ENCODE assay signal across 10 cellular contexts in genomic region chr2:238231809-238232208, GRCh38. TPM values are rescaled to one million over a fixed set of nuclear protein-coding genes. Genes with fewer than 3 reads are reported as not detected.
DNase-seq lines count a peak whose midpoint lies in the region; ATAC-seq and TF ChIP-seq lines count a peak whose summit lies in the region.
"Had no signal": no experiment of that assay in that cellular context is flagged by ENCODE, and none has a peak within 500 bp of the region (broad histone marks: within the 10 kb centered on the region; RNA-seq: fewer than 3 reads in every experiment).

No MANE protein-coding gene starts in this region.

- no peak for DNase-seq in GM23338 (ENCODE audit: low spot score)
- no peak for DNase-seq in coronary artery (ENCODE audit: low spot score)
- no peak for DNase-seq in stimulated activated naive CD4-positive, alpha-beta T cell (lab: John Stamatoyannopoulos, UW)
- no peak for DNase-seq in central memory CD4-positive, alpha-beta T cell

- H3K79me2 ChIP-seq in ACC112 (ENCODE audit: control insufficient read depth, insufficient read depth, low read length, unreplicated experiment), result no peaks in the 10 kb centered on the region
- H3K79me2 ChIP-seq in GM23338 (replicated peaks; ENCODE audit: insufficient read depth), result no peaks in the 10 kb centered on the region
- H3K79me2 ChIP-seq in neural cell (replicated peaks; ENCODE audit: insufficient read depth, low read length), result no peaks in the 10 kb centered on the region

- H3K27ac ChIP-seq in ACC112 (ENCODE audit: low read depth, low read length) (no peak overlapping the region), GM23338 (ENCODE audit: low read depth) (no peak overlapping the region), coronary artery (no peak overlapping the region), neural cell (ENCODE audit: low read length) (no peak overlapping the region)
- H3K27ac ChIP-seq: prostate gland had no signal

- no peaks in the 10 kb centered on the region; the same call in 2 of the 3 replicates for H3K36me3 Mint-ChIP-seq in GM23338 (ENCODE audit: low read depth)

- H3F3A ChIP-seq in GM23338 (replicated peaks; ENCODE audit: low read depth) (no peaks in the 10 kb centered on the region), neural cell (ENCODE audit: insufficient read depth, low read length, poor library complexity, severe bottlenecking) (no peaks in the 10 kb centered on the region)

- no peaks in the 10 kb centered on the region for H4K20me1 ChIP-seq in GM23338 (replicated peaks; ENCODE audit: insufficient read depth)
- no peaks in the 10 kb centered on the region for H4K20me1 ChIP-seq in neural cell (ENCODE audit: insufficient read depth)

- H3K27ac Mint-ChIP-seq in GM23338, result no peak overlapping the region

- peak overlapping the region; percentile 80 for H3K4me3 Mint-ChIP-seq in GM23338

- H3K4me1 ChIP-seq in ACC112 (ENCODE audit: control insufficient read depth, insufficient read depth, low read length, unreplicated experiment) (no peaks in the 10 kb centered on the region), GM23338 (ENCODE audit: insufficient read depth) (peaks cover 4% of the 10 kb centered on the region; the same call in 1 of the 2 replicates)
- H3K4me1 ChIP-seq: prostate gland had no signal

- TF ChIP-seq CTCF in GM23338 (conservative IDR thresholded peaks at IDR 0.05; ENCODE audit: low read depth in 2 of 2), result no peak
- no peak for TF ChIP-seq CTCF in coronary artery (IDR thresholded peaks at IDR 0.05)
- no peak for TF ChIP-seq CTCF in neural cell (IDR thresholded peaks at IDR 0.05; ENCODE audit: poor library complexity, severe bottlenecking)

- peaks cover 48% of the 10 kb centered on the region for H3K27me3 Mint-ChIP-seq in GM23338 (ENCODE audit: insufficient read depth, low read depth, poor library complexity)

- H3K36me3 ChIP-seq in ACC112 (ENCODE audit: insufficient read depth, low read length), result no peaks in the 10 kb centered on the region
- no peaks in the 10 kb centered on the region for H3K36me3 ChIP-seq in GM23338 (ENCODE audit: insufficient read depth)
- no peaks in the 10 kb centered on the region for H3K36me3 ChIP-seq in neural cell (ENCODE audit: insufficient read depth, low read length)
- H3K36me3 ChIP-seq: prostate gland had no signal

- H3K4me1 Mint-ChIP-seq in GM23338, result peaks cover 13% of the 10 kb centered on the region

- H3K9ac ChIP-seq in neural cell (ENCODE audit: low read length), result no peak overlapping the region

- H3K9me2 ChIP-seq in GM23338 (ENCODE audit: insufficient read depth) (peaks cover 3% of the 10 kb centered on the region; the same call in 1 of the 2 replicates), neural cell (ENCODE audit: insufficient read depth, low read length) (no peaks in the 10 kb centered on the region)

- H2AFZ ChIP-seq in ACC112 (ENCODE audit: low read length, unreplicated experiment) (no peak overlapping the region), GM23338 (peak overlapping the region; percentile 99), neural cell (ENCODE audit: low read depth, low read length) (no peak overlapping the region)

- H3K27me3 ChIP-seq in ACC112 (ENCODE audit: insufficient read depth, low read length) (peaks cover 60% of the 10 kb centered on the region), GM23338 (ENCODE audit: insufficient read depth) (peaks cover 50% of the 10 kb centered on the region), neural cell (ENCODE audit: insufficient read depth, low read depth, low read length) (peaks cover 6% of the 10 kb centered on the region)

- no peak for TF ChIP-seq EP300 in neural cell (conservative IDR thresholded peaks at IDR 0.05; ENCODE audit: poor library complexity, severe bottlenecking)

- H3K9me3 ChIP-seq in neural cell (ENCODE audit: low read length), result no peaks in the 10 kb centered on the region
- H3K9me3 ChIP-seq: prostate gland had no signal

- H3K4me3 ChIP-seq in ACC112 (ENCODE audit: low read depth, low read length) (peak overlapping the region; percentile 64; the same call in 1 of the 2 replicates), GM23338 (peak overlapping the region; percentile 84; the same call in 1 of the 2 replicates), coronary artery (peak overlapping the region; percentile 72), neural cell (ENCODE audit: low read length) (peak overlapping the region; percentile 68)

- peaks cover 3% of the 10 kb centered on the region; the same call in 2 of the 3 replicates for H3K9me3 Mint-ChIP-seq in GM23338

- ATAC-seq in GM23338, result no peak
- no peak for ATAC-seq in GM18868 (IDR thresholded peaks at IDR 0.05; ENCODE audit: unreplicated experiment)
- ATAC-seq in GM21576 (IDR thresholded peaks at IDR 0.05; ENCODE audit: unreplicated experiment), result no peak
- ATAC-seq: SK-N-SH treated with all-trans-retinoic acid at 6 μM for 48 hours had no signal

- no peak for TF ChIP-seq RAD21 in neural cell (conservative IDR thresholded peaks at IDR 0.05)

- H3K4me2 ChIP-seq in GM23338 (peak overlapping the region; percentile 100; the same call in 1 of the 2 replicates), neural cell (ENCODE audit: low read length) (no peak overlapping the region)

TF ChIP-seq in GM23338, 12 proteins besides CTCF, POLR2A, EP300 and RAD21 (continues in another document):
- TF ChIP-seq STAT1 (IDR thresholded peaks at IDR 0.05; ENCODE audit: unreplicated experiment) (no peak), CREB1 (CRISPR knock-in tag; IDR thresholded peaks at IDR 0.05; ENCODE audit: low read depth) (no peak), NANOG (IDR thresholded peaks at IDR 0.05; ENCODE audit: borderline replicate concordance) (no peak), JUNB (IDR thresholded peaks at IDR 0.05; ENCODE audit: unreplicated experiment) (no peak)

TF ChIP-seq in neural cell, 6 proteins besides CTCF, POLR2A, EP300 and RAD21:
- TF ChIP-seq EZH2 (IDR thresholded peaks at IDR 0.05; ENCODE audit: borderline replicate concordance, insufficient read depth, low read length, poor library complexity, severe bottlenecking), result no peak
- no peak for TF ChIP-seq TAF1 (IDR thresholded peaks at IDR 0.05; ENCODE audit: low read depth)
- no peak for TF ChIP-seq REST (IDR thresholded peaks at IDR 0.05; ENCODE audit: borderline replicate concordance)
- no peak for TF ChIP-seq POLR2AphosphoS5 (IDR thresholded peaks at IDR 0.05)
- TF ChIP-seq SMC3 (conservative IDR thresholded peaks at IDR 0.05; ENCODE audit: poor library complexity), result no peak
- no peak for TF ChIP-seq MXI1 (conservative IDR thresholded peaks at IDR 0.05; ENCODE audit: poor library complexity, severe bottlenecking)

RNA-seq across cellular contexts. Expression of gene HES6, which starts 8.0 kb away (rescaled TPM):
- total RNA-seq in GM23338 (2014; rRNA removed; shearing (Covaris generic)), result 76.3 and 85.5 TPM in 2 replicates
- polyA plus RNA-seq in GM23338 (2016; fragmentation: Nextera tagmentation; extraction: Ambion mirVana) (38.8 and 42.7 TPM in 2 replicates), neural cell (236 and 237 TPM in 2 replicates)
- polyA minus RNA-seq in neural cell, result 38.5 and 55.3 TPM in 2 replicates

RNA-seq across cellular contexts. Expression of gene ILKAP, which starts 28.3 kb away (rescaled TPM):
- total RNA-seq in GM23338 (2014; rRNA removed; shearing (Covaris generic)), result 17.0 and 29.7 TPM in 2 replicates
- polyA plus RNA-seq in GM23338 (2016; fragmentation: Nextera tagmentation; extraction: Ambion mirVana) (35.9 and 36.3 TPM in 2 replicates), neural cell (78.5 and 82.6 TPM in 2 replicates)
- polyA minus RNA-seq in neural cell, result 35.8 and 38.2 TPM in 2 replicates

RNA-seq across cellular contexts. Expression of gene PER2, which starts 56.6 kb away (rescaled TPM):
- 4.6 TPM in 2 replicates for total RNA-seq in GM23338 (2014; rRNA removed; shearing (Covaris generic))
- polyA plus RNA-seq in GM23338 (2016; fragmentation: Nextera tagmentation; extraction: Ambion mirVana), result 2.2 and 2.3 TPM in 2 replicates
- 2.6 and 3.2 TPM in 2 replicates for polyA plus RNA-seq in neural cell
- polyA minus RNA-seq in neural cell, result 10.2 and 11.9 TPM in 2 replicates
